Comparison of ENCODE assay signal across 8 cellular contexts in genomic region chr5:40681351-40682311, GRCh38. TPM values are rescaled to one million over a fixed set of nuclear protein-coding genes. Genes with fewer than 3 reads are reported as not detected.
A peak's percentile ranks its signal among the peaks of the same experiment; 100 is the strongest.
DNase-seq lines count a peak whose midpoint lies in the region; ATAC-seq and TF ChIP-seq lines count a peak whose summit lies in the region.

No MANE protein-coding gene starts in this region.

- peak overlapping the region; percentile 92 for H3K4me3 ChIP-seq in CD8-positive, alpha-beta T cell (ENCODE audit: low read depth, low read length)
- H3K4me3 ChIP-seq in WI38 (ENCODE audit: low read depth, low read length): peak overlapping the region; percentile 82
- peak overlapping the region; percentile 87 to 98 for H3K4me3 ChIP-seq in mucosa of rectum (ENCODE audit: low read length in 2 of 2)
- H3K4me3 ChIP-seq in tibial nerve: peak overlapping the region; percentile 61 to 81 (median 70)
- H3K4me3 ChIP-seq in BE2C (ENCODE audit: low read depth, low read length): no peak overlapping the region

- no peaks in the 10 kb centered on the region for H3K27me3 Mint-ChIP-seq in CD8-positive, alpha-beta T cell (ENCODE audit: low read depth)
- H3K27me3 Mint-ChIP-seq in effector memory CD8-positive, alpha-beta T cell: no peaks in the 10 kb centered on the region

- peak overlapping the region; percentile 96 to 99 for H3K9ac ChIP-seq in mucosa of rectum (ENCODE audit: low read depth in 1 of 2, low read length in 2 of 2)

- no peaks in the 10 kb centered on the region for H3K9me3 ChIP-seq in CD8-positive, alpha-beta T cell (ENCODE audit: low read length)
- no peaks in the 10 kb centered on the region for H3K9me3 ChIP-seq in mucosa of rectum (ENCODE audit: control insufficient read depth in 2 of 2, low read length in 2 of 2)
- no peaks in the 10 kb centered on the region for H3K9me3 ChIP-seq in tibial nerve
- H3K9me3 ChIP-seq in BE2C: no peaks in the 10 kb centered on the region

- CTCF ChIA-PET in CD8-positive, alpha-beta T cell (lab: Charles Lee): interaction anchor here (0.6 to 1.8 kb wide), 10 partner anchors 17 to 733 kb away, joined by 3 to 5 read pairs (median 3); no protein-coding TSS in a partner anchor

- POLR2A ChIA-PET in CD8-positive, alpha-beta T cell (lab: Charles Lee): interaction anchor here (1.0 to 5.6 kb wide), 12 partner anchors 9 to 320 kb away, joined by 3 to 42 read pairs (median 4); no protein-coding TSS in a partner anchor

- 19 to 20% methylated on average over 69 to 70 of the region's 71 CpGs for WGBS in tibial nerve, 2 donors

- TF ChIP-seq EP300 in tibial nerve (IDR thresholded peaks at IDR 0.05): no peak

- peak overlapping the region; percentile 92 for H3K27ac Mint-ChIP-seq in CD8-positive, alpha-beta T cell
- H3K27ac Mint-ChIP-seq in effector memory CD8-positive, alpha-beta T cell: peak overlapping the region; percentile 99 to 100

- peaks cover 56% of the 10 kb centered on the region for H3K4me1 Mint-ChIP-seq in CD8-positive, alpha-beta T cell (ENCODE audit: low read depth)
- peaks cover 36 to 69% of the 10 kb centered on the region in 2 donors for H3K4me1 Mint-ChIP-seq in effector memory CD8-positive, alpha-beta T cell (ENCODE audit: low read depth in 2 of 2)

- intact Hi-C loops in CD8-positive, alpha-beta T cell (cut with DNase I, micrococcal nuclease): loop anchor here (2.0 to 10.0 kb wide), 7 partner anchors 73 to 1607 kb away; partner anchors contain the start of genes FYB1 (in 1 of the 2), RICTOR (in 1 of the 2), RPL37 (in 1 of the 2) and TTC33 (in 1 of the 2)

- peaks cover 31% of the 10 kb centered on the region for H3K4me1 ChIP-seq in CD8-positive, alpha-beta T cell (ENCODE audit: insufficient read depth, low read length)
- peaks cover 12 to 23% of the 10 kb centered on the region in 2 donors for H3K4me1 ChIP-seq in mucosa of rectum (ENCODE audit: control insufficient read depth in 2 of 2, insufficient read depth in 2 of 2, low read length in 2 of 2)
- peaks cover 0 to 72% (median 11%) of the 10 kb centered on the region in 4 donors for H3K4me1 ChIP-seq in tibial nerve
- no peaks in the 10 kb centered on the region for H3K4me1 ChIP-seq in BE2C

- H3K27ac ChIP-seq in CD8-positive, alpha-beta T cell (ENCODE audit: low read depth, low read length): peak overlapping the region; percentile 89
- H3K27ac ChIP-seq in mucosa of rectum (ENCODE audit: low read depth in 2 of 2, low read length in 2 of 2): peak overlapping the region; percentile 94 to 99
- peak overlapping the region; percentile 23 to 93 (median 80) for H3K27ac ChIP-seq in tibial nerve

- H3K9me3 Mint-ChIP-seq in CD8-positive, alpha-beta T cell: no peaks in the 10 kb centered on the region
- no peaks in the 10 kb centered on the region for H3K9me3 Mint-ChIP-seq in effector memory CD8-positive, alpha-beta T cell

- H3K36me3 Mint-ChIP-seq in CD8-positive, alpha-beta T cell: peaks cover 60% of the 10 kb centered on the region
- H3K36me3 Mint-ChIP-seq in effector memory CD8-positive, alpha-beta T cell (ENCODE audit: insufficient read depth): peaks cover 78% of the 10 kb centered on the region

- H3K27me3 ChIP-seq in CD8-positive, alpha-beta T cell (ENCODE audit: insufficient read depth, low read length): no peaks in the 10 kb centered on the region
- H3K27me3 ChIP-seq in mucosa of rectum (ENCODE audit: control insufficient read depth in 2 of 2, insufficient read depth in 2 of 2, low read length in 2 of 2) (no peaks in the 10 kb centered on the region), tibial nerve (no peaks in the 10 kb centered on the region), BE2C (peaks cover 73% of the 10 kb centered on the region)

- no peak for ATAC-seq in CD8-positive, alpha-beta T cell
- ATAC-seq in HG02678 (IDR thresholded peaks at IDR 0.05; ENCODE audit: unreplicated experiment): peak; percentile 26
- no peak for ATAC-seq in effector memory CD8-positive, alpha-beta T cell (replicated peaks)

- H3K36me3 ChIP-seq in CD8-positive, alpha-beta T cell (ENCODE audit: insufficient read depth, low read length): no peaks in the 10 kb centered on the region
- H3K36me3 ChIP-seq in mucosa of rectum (ENCODE audit: control insufficient read depth in 2 of 2, insufficient read depth in 2 of 2, low read length in 2 of 2) (peaks cover 8 to 15% of the 10 kb centered on the region in 2 donors), tibial nerve (no peaks in the 10 kb centered on the region), BE2C (no peaks in the 10 kb centered on the region)

- TF ChIP-seq POLR2A in tibial nerve (IDR thresholded peaks at IDR 0.05): no peak

- peak; percentile 2 for TF ChIP-seq CTCF in CD8-positive, alpha-beta T cell (IDR thresholded peaks at IDR 0.05)
- no peak for TF ChIP-seq CTCF in WI38 (IDR thresholded peaks at IDR 0.05; ENCODE audit: low read depth, low read length)
- TF ChIP-seq CTCF in tibial nerve (IDR thresholded peaks at IDR 0.05): no peak
- no peak for TF ChIP-seq CTCF in BE2C (IDR thresholded peaks at IDR 0.05; ENCODE audit: low read depth, low read length)

- DNase-seq in CD8-positive, alpha-beta T cell: peak in 4 of 7 experiments; percentile 39 to 68 (median 43)
- DNase-seq in effector memory CD8-positive, alpha-beta T cell: peak in 2 of 3 experiments; percentile 28 to 40
- no peak for DNase-seq in tibial nerve (ENCODE audit: low spot score in 2 of 2)
- no peak for DNase-seq in NCI-H1105 (lab: John Stamatoyannopoulos, UW)
- DNase-seq in BE2C: no peak

- H3K4me3 Mint-ChIP-seq in CD8-positive, alpha-beta T cell: peak overlapping the region; percentile 94
- H3K4me3 Mint-ChIP-seq in effector memory CD8-positive, alpha-beta T cell: peak overlapping the region; percentile 100

RNA-seq across cellular contexts. Expression of gene PTGER4, which starts 1.9 kb away (rescaled TPM):
- 100 to 1,000 TPM; 334 to 371 TPM for total RNA-seq in CD8-positive, alpha-beta T cell
- 10 to 100 TPM; 21.6 to 72.3 (median 57.0) TPM for total RNA-seq in tibial nerve
- polyA plus RNA-seq in BE2C (2012; ENCODE audit: insufficient read depth, insufficient read length, low read depth): not detected

Comparison
In these comparisons a context has a peak if more than half of its experiments do, and no peak if none do; other contexts are left out.
1. DNase-seq: peak in CD8-positive, alpha-beta T cell (4 of 7) and effector memory CD8-positive, alpha-beta T cell (2 of 3); none in tibial nerve (0 of 2), NCI-H1105 (single experiment) and BE2C (single experiment).
2. RNA of gene PTGER4, which starts 1.9 kb away (total RNA-seq): 334 to 371 TPM in CD8-positive, alpha-beta T cell; 21.6 to 72.3 TPM in tibial nerve; every median in the first group is over 4 times any median in the second.
3. Peak in every context shown above with its lines, with median percentiles within 50 percentile points of each other: H3K27ac ChIP-seq.